Comparison of ENCODE assay signal across 8 cellular contexts in genomic region chr15:76190767-76191538, GRCh38.
DNase-seq lines count a peak whose midpoint lies in the region; ATAC-seq and TF ChIP-seq lines count a peak whose summit lies in the region.

No MANE protein-coding gene starts in this region.

- 17 to 19% (median 19%) methylated on average over 32 of the region's 32 CpGs for WGBS in ovary, 3 donors

- H3K4me1 ChIP-seq in SJCRH30 (peaks cover under 1% of the 10 kb centered on the region; the same call in 1 of the 2 replicates), ovary (ENCODE audit: insufficient read depth) (peaks cover 5% of the 10 kb centered on the region), thoracic aorta (ENCODE audit: control insufficient read depth in 1 of 2, low read depth in 2 of 2) (peaks cover 2 to 14% of the 10 kb centered on the region in 2 donors)

- H3K27ac ChIP-seq in SJCRH30 (no peak overlapping the region), ovary (no peak overlapping the region), thoracic aorta (no peak overlapping the region)

- H3K36me3 ChIP-seq in SJCRH30, result no peaks in the 10 kb centered on the region
- H3K36me3 ChIP-seq in ovary, result no peaks in the 10 kb centered on the region
- H3K36me3 ChIP-seq in thoracic aorta, result no peaks in the 10 kb centered on the region

- peak; percentile 51 for DNase-seq in DMS53 treated with DMSO at 0.1 percent for 48 hours (lab: John Stamatoyannopoulos, UW; ENCODE audit: unreplicated experiment)
- DNase-seq in Kasumi-1 (lab: John Stamatoyannopoulos, UW), result peak; percentile 73 to 79
- DNase-seq in SJCRH30, result peak; percentile 78 to 88
- DNase-seq in activated gamma-delta T cell (lab: John Stamatoyannopoulos, UW), result peak; percentile 26
- DNase-seq in foreskin melanocyte, result peak; percentile 54
- peak; percentile 65 to 84 (median 74) for DNase-seq in ovary
- DNase-seq in thoracic aorta (ENCODE audit: low spot score), result peak; percentile 36

- TF ChIP-seq EP300 in ovary (IDR thresholded peaks at IDR 0.05), result no peak

- no peak for TF ChIP-seq POLR2A in ovary (IDR thresholded peaks at IDR 0.05)

- intact Hi-C loops in ovary (cut with DNase I), result loop anchor here in 1 of 4 donors (5.0 kb wide), 1 partner anchor 151 kb away; no protein-coding TSS in a partner anchor

- TF ChIP-seq CTCF in ovary (IDR thresholded peaks at IDR 0.05) (peak; percentile 50 to 72 (median 67)), thoracic aorta (IDR thresholded peaks at IDR 0.05) (peak; percentile 93)

- ATAC-seq in GM21723 (IDR thresholded peaks at IDR 0.05; ENCODE audit: unreplicated experiment) (peak; percentile 83), thoracic aorta (ENCODE audit: insufficient number of reproducible peaks, low FRiP score, low read depth) (no peak)

- H3K4me3 ChIP-seq in SJCRH30 (0 out of 2 replicates have a peak overlapping the region, but pooled peaks have one; percentile 15), ovary (no peak overlapping the region), thoracic aorta (peak overlapping the region; percentile 39)

- H3K27me3 ChIP-seq in SJCRH30 (0 out of 2 replicates have a peak, but pooled peaks cover 2% of the 10 kb centered on the region), ovary (no peaks in the 10 kb centered on the region), thoracic aorta (replicated peaks; ENCODE audit: insufficient read depth) (no peaks in the 10 kb centered on the region)

- H3K9me3 ChIP-seq in SJCRH30 (replicated peaks), result no peaks in the 10 kb centered on the region
- no peaks in the 10 kb centered on the region for H3K9me3 ChIP-seq in ovary
- H3K9me3 ChIP-seq in thoracic aorta, result no peaks in the 10 kb centered on the region

Comparison
In these comparisons a context has a peak if more than half of its experiments do, and no peak if none do; other contexts are left out.
1. DNase-seq: peak in every context shown above with its lines; median percentile 83 in SJCRH30; 76 in Kasumi-1; 74 in ovary; 54 in foreskin melanocyte; 51 in DMS53 treated with DMSO at 0.1 percent for 48 hours; 36 in thoracic aorta; 26 in activated gamma-delta T cell.